ENCODE assay signal across 27 cellular contexts in genomic region chr12:13087766-13088165, GRCh38. TPM values are rescaled to one million over a fixed set of nuclear protein-coding genes. Genes with fewer than 3 reads are reported as not detected.
DNase-seq lines count a peak whose midpoint lies in the region; ATAC-seq and TF ChIP-seq lines count a peak whose summit lies in the region.
"Had no signal": no experiment of that assay in that cellular context is flagged by ENCODE, and none has a peak within 500 bp of the region (broad histone marks: within the 10 kb centered on the region; RNA-seq: fewer than 3 reads in every experiment).

No MANE protein-coding gene starts in this region.

- H3K36me3 ChIP-seq in iPS-15b (ENCODE audit: control insufficient read depth, insufficient read depth, low read length) (no peaks in the 10 kb centered on the region), prostate gland (no peaks in the 10 kb centered on the region), MG63 (no peaks in the 10 kb centered on the region), WERI-Rb-1 (peaks cover 95% of the 10 kb centered on the region)
- H3K36me3 ChIP-seq: Peyer's patch had no signal

- H3K79me2 ChIP-seq in H9 (ENCODE audit: insufficient read depth, low read length) = no peaks in the 10 kb centered on the region

- no peak overlapping the region for H2BK12ac ChIP-seq in H9 (ENCODE audit: insufficient read length, low read depth, low read length)

- no peak overlapping the region; the same call in 1 of the 2 replicates for H3K4ac ChIP-seq in H9 (ENCODE audit: low read depth, low read length)

- H2BK15ac ChIP-seq in H9 (ENCODE audit: low read depth, low read length) = no peak overlapping the region

- H3K27me3 ChIP-seq in H9 (ENCODE audit: insufficient read depth, low read length) = no peaks in the 10 kb centered on the region
- no peaks in the 10 kb centered on the region for H3K27me3 ChIP-seq in iPS-15b (ENCODE audit: control insufficient read depth, insufficient read depth, low read length)
- no peaks in the 10 kb centered on the region for H3K27me3 ChIP-seq in prostate gland (replicated peaks; ENCODE audit: insufficient read depth)
- no peaks in the 10 kb centered on the region for H3K27me3 ChIP-seq in MG63
- no peaks in the 10 kb centered on the region for H3K27me3 ChIP-seq in WERI-Rb-1 (ENCODE audit: insufficient read depth, low read depth, severe bottlenecking)
- H3K27me3 ChIP-seq: Peyer's patch had no signal

- peak overlapping the region; percentile 89 for H3K18ac ChIP-seq in H9 (ENCODE audit: insufficient read length, low read depth, low read length)

- no peaks in the 10 kb centered on the region for H3K9me3 ChIP-seq in H9 (ENCODE audit: control insufficient read depth, low read depth, low read length)
- no peaks in the 10 kb centered on the region for H3K9me3 ChIP-seq in iPS-15b (ENCODE audit: control insufficient read depth, insufficient read depth, low read length)
- H3K9me3 ChIP-seq in prostate gland = no peaks in the 10 kb centered on the region
- H3K9me3 ChIP-seq in MG63 = no peaks in the 10 kb centered on the region; the same call in 1 of the 2 replicates
- no peaks in the 10 kb centered on the region for H3K9me3 ChIP-seq in WERI-Rb-1 (ENCODE audit: severe bottlenecking)
- H3K9me3 ChIP-seq: A549, Caco-2, Peyer's patch had no signal

- peak overlapping the region; percentile 92 for H3K27ac ChIP-seq in H9 (ENCODE audit: insufficient read length, low read depth, low read length)
- H3K27ac ChIP-seq in prostate gland = no peak overlapping the region
- H3K27ac ChIP-seq in WERI-Rb-1 = no peak overlapping the region
- H3K27ac ChIP-seq: A549, C4-2B, KMS-11, Peyer's patch had no signal

- TF ChIP-seq CTCF in H9 (conservative IDR thresholded peaks at IDR 0.05) = no peak
- no peak for TF ChIP-seq CTCF in brain (conservative IDR thresholded peaks at IDR 0.05)
- no peak for TF ChIP-seq CTCF in prostate gland (IDR thresholded peaks at IDR 0.05)
- TF ChIP-seq CTCF in WERI-Rb-1 (IDR thresholded peaks at IDR 0.05; ENCODE audit: low read depth, low read length) = no peak

- H3K4me1 Mint-ChIP-seq in H9 (peaks cover 57 to 60% of the 10 kb centered on the region in 2 experiments), brain (peaks cover 33% of the 10 kb centered on the region)

- H3T11ph ChIP-seq in H9 (ENCODE audit: low read length) = peak overlapping the region; percentile 23

- H3K4me2 ChIP-seq in H9 (ENCODE audit: insufficient read depth, insufficient read length, low read length) = peak overlapping the region; percentile 48
- H3K4me2 ChIP-seq: A549, KMS-11 had no signal

- H3K4me1 ChIP-seq in H9 (ENCODE audit: insufficient read depth, low read length) (peaks cover 21% of the 10 kb centered on the region), iPS-15b (ENCODE audit: control insufficient read depth, insufficient read depth, low read length) (peaks cover 24% of the 10 kb centered on the region), prostate gland (replicated peaks) (no peaks in the 10 kb centered on the region)
- H3K4me1 ChIP-seq: A549, Caco-2, Peyer's patch had no signal

- peak overlapping the region; percentile 87; the same call in 1 of the 2 replicates for H3K14ac ChIP-seq in H9 (ENCODE audit: insufficient read depth, low read length)

- no peak for TF ChIP-seq POLR2A in prostate gland (IDR thresholded peaks at IDR 0.05)

- H3K27ac Mint-ChIP-seq in H9 (peak overlapping the region; percentile 72 to 100 (median 98)), brain (peak overlapping the region in 4 of 5 experiments; percentile 34 to 89 (median 60))
- H3K27ac Mint-ChIP-seq: CD8-positive, alpha-beta T cell had no signal

- H3K36me3 Mint-ChIP-seq in H9 (ENCODE audit: insufficient read depth in 1 of 3, low read depth in 3 of 3) (peaks cover 16 to 28% (median 20%) of the 10 kb centered on the region in 3 experiments), brain (peaks cover 38% of the 10 kb centered on the region)

- no CpG with 5 or more reads among the region's 5 CpGs for WGBS in H9 (ENCODE audit: extremely low coverage, insufficient read length, low lambda C conversion rate)
- WGBS in prostate gland = 89% methylated on average over 5 of the region's 5 CpGs

- H3K9ac ChIP-seq in H9 (ENCODE audit: extremely low read depth, insufficient read length, low read length) = no peak overlapping the region
- no peak overlapping the region for H3K9ac ChIP-seq in iPS-15b (ENCODE audit: low read depth, low read length)
- H3K9ac ChIP-seq: KMS-11 had no signal

- H2AFZ ChIP-seq in H9 (ENCODE audit: low read length) = no peak overlapping the region

- H3K23ac ChIP-seq in H9 (ENCODE audit: insufficient read length, low read depth, low read length) = no peak overlapping the region

- DNase-seq in H9 (peak; percentile 71), prostate gland (ENCODE audit: low spot score) (no peak), MG63 (no peak), WERI-Rb-1 (no peak)
- DNase-seq: AML-193; Caco-2; CD8-positive, alpha-beta T cell; GDM1; NCI-H1092; NCI-H1436; NCI-H187; NCI-H2081 treated with DMSO at 0.1 percent for 48 hours; NCI-H2171; NCI-H226; NCI-H510A; NCI-H69; Peyer's patch; SHP77 treated with DMSO at 0.1 percent for 48 hours had no signal

- no peak overlapping the region for H3K56ac ChIP-seq in H9 (ENCODE audit: insufficient read length, low read depth, low read length)

- no peaks in the 10 kb centered on the region for H4K20me1 ChIP-seq in H9 (ENCODE audit: control insufficient read depth, insufficient read depth, insufficient read length)

- H3K4me3 Mint-ChIP-seq in H9 = peak overlapping the region; percentile 34 to 61
- peak overlapping the region in 1 of 5 experiments; percentile 17 for H3K4me3 Mint-ChIP-seq in brain
- H3K4me3 Mint-ChIP-seq: CD8-positive, alpha-beta T cell had no signal

- intact Hi-C loops in prostate gland (cut with DNase I) = no loop called here

- H3K23me2 ChIP-seq in H9 (ENCODE audit: insufficient read length, low read depth, low read length, poor library complexity, severe bottlenecking) = no peaks in the 10 kb centered on the region

- H4K8ac ChIP-seq in H9 (replicated peaks; ENCODE audit: insufficient read length, low read depth, low read length) = no peak overlapping the region

- H3K27me3 Mint-ChIP-seq in H9 (ENCODE audit: low read depth) (no peaks in the 10 kb centered on the region), brain (no peaks in the 10 kb centered on the region)

- H4K5ac ChIP-seq in H9 (ENCODE audit: insufficient read length, low read depth, low read length) = peak overlapping the region; percentile 22

- H3K4me3 ChIP-seq in iPS-15b (ENCODE audit: low read depth, low read length) (peak overlapping the region; percentile 10), prostate gland (no peak overlapping the region), MG63 (no peak overlapping the region), WERI-Rb-1 (ENCODE audit: low read depth, low read length) (no peak overlapping the region)
- H3K4me3 ChIP-seq: A549, GM12878, Peyer's patch had no signal

- H3K79me1 ChIP-seq in H9 (ENCODE audit: insufficient read depth, low read depth, low read length, poor library complexity, severe bottlenecking) = no peaks in the 10 kb centered on the region

- ATAC-seq in GM19452 (IDR thresholded peaks at IDR 0.05; ENCODE audit: unreplicated experiment) = no peak
- ATAC-seq: A549; CD8-positive, alpha-beta T cell; GM12878 had no signal

- no peaks in the 10 kb centered on the region; a peak in 1 of 5 replicates for H3K9me3 Mint-ChIP-seq in H9
- peaks cover 0 to 8% (median 0%) of the 10 kb centered on the region in 5 experiments for H3K9me3 Mint-ChIP-seq in brain
- H3K9me3 Mint-ChIP-seq: CD8-positive, alpha-beta T cell had no signal

- H2BK120ac ChIP-seq in H9 (ENCODE audit: low read depth, low read length, poor library complexity, severe bottlenecking) = no peak overlapping the region

- no peak overlapping the region for H2BK5ac ChIP-seq in H9 (ENCODE audit: insufficient read length, low read length)

- H2AK5ac ChIP-seq in H9 (ENCODE audit: insufficient read length, low read length) = no peak overlapping the region

- no peak overlapping the region for H2BK20ac ChIP-seq in H9 (ENCODE audit: low read depth, low read length, poor library complexity, severe bottlenecking)

- H4K91ac ChIP-seq in H9 (ENCODE audit: insufficient read length, low read depth, low read length) = no peak overlapping the region

RNA-seq across cellular contexts. Expression of gene GSG1, which starts 15.7 kb away (rescaled TPM):
- total RNA-seq in H9 (2021) (0.22 and 0.33 TPM in 2 replicates), prostate gland (10 to 100 TPM in 1 of 2 donors, not detected in 1; 21.2 TPM)
- not detected for polyA plus RNA-seq in brain (ENCODE audit: insufficient read depth, low read depth, low replicate concordance)
- 0.33 TPM in 1 of 2 replicates, not detected in the other for total RNA-seq in MG63 (2014; rRNA removed; shearing (Covaris generic); ENCODE audit: low replicate concordance)
- total RNA-seq: Caco-2; CD8-positive, alpha-beta T cell; GM12878; OCI-LY7 had no signal
- polyA plus RNA-seq: GM12878, IgD-negative memory B cell had no signal

RNA-seq across cellular contexts. Expression of gene FAM234B, which starts 43.6 kb away (rescaled TPM):
- total RNA-seq in H9 (2021) (20.2 and 20.8 TPM in 2 replicates), prostate gland (10 to 100 TPM; 14.7 to 24.3 TPM)
- 17.1 TPM for polyA plus RNA-seq in brain (ENCODE audit: insufficient read depth, low read depth, low replicate concordance)
- total RNA-seq in MG63 (2014; rRNA removed; shearing (Covaris generic); ENCODE audit: low replicate concordance) = 0.20 and 2.4 TPM in 2 replicates
